Comparison of ENCODE assay signal across 14 cellular contexts in genomic region chrX:1389993-1390285, GRCh38. TPM values are rescaled to one million over a fixed set of nuclear protein-coding genes. Genes with fewer than 3 reads are reported as not detected.
DNase-seq lines count a peak whose midpoint lies in the region; ATAC-seq, FAIRE-seq and TF ChIP-seq lines count a peak whose summit lies in the region.
"Had no signal": no experiment of that assay in that cellular context is flagged by ENCODE, and none has a peak within 500 bp of the region (broad histone marks: within the 10 kb centered on the region; RNA-seq: fewer than 3 reads in every experiment).

No MANE protein-coding gene starts in this region.

- BruUV-seq in MCF 10A (replicated peaks; lab: Mats Ljungman, UMichigan) = no TSS peak
- no TSS peak for BruUV-seq in HepG2 (replicated peaks; lab: Mats Ljungman, UMichigan)

- DNase-seq in MCF 10A (ENCODE audit: unreplicated experiment) (no peak), breast epithelium (ENCODE audit: low spot score in 2 of 2) (no peak), HepG2 (ENCODE audit: low spot score) (no peak), suprapubic skin (ENCODE audit: low spot score in 2 of 2) (no peak), left colon (no peak)
- DNase-seq in activated CD4-positive, alpha-beta memory T cell treated with anti-CD3 and anti-CD28 coated beads for 36 hours = no peak
- no peak for DNase-seq in stimulated activated naive CD4-positive, alpha-beta T cell (lab: John Stamatoyannopoulos, UW)
- DNase-seq: BE2C; NCI-H510A; SHP77 treated with DMSO at 0.1 percent for 48 hours; stimulated activated CD4-positive, alpha-beta T cell treated with anti-CD3 and anti-CD28 coated beads, Interleukin-1b, Interleukin-23, amount 100 ng/mL, for 48 hours had no signal

- H3K27me3 ChIP-seq in breast epithelium (no peaks in the 10 kb centered on the region), HepG2 (ENCODE audit: control insufficient read depth in 1 of 2, insufficient read depth in 2 of 2, low read length in 2 of 2) (no peaks in the 10 kb centered on the region; a peak in 1 of 5 replicates), suprapubic skin (no peaks in the 10 kb centered on the region)
- H3K27me3 ChIP-seq: BE2C, body of pancreas had no signal

- POLR2A ChIA-PET in MCF 10A (lab: Yijun Ruan, JAX) (no interaction called here), HepG2 (lab: Yijun Ruan, JAX) (no interaction called here)
- POLR2A ChIA-PET in activated CD4-positive, alpha-beta memory T cell treated with anti-CD3 and anti-CD28 coated beads for 36 hours (lab: Charles Lee) = no interaction called here

- H3K36me3 Mint-ChIP-seq in MCF 10A (ENCODE audit: insufficient read depth, unreplicated experiment) = peaks cover 85% of the 10 kb centered on the region
- peaks cover 59% of the 10 kb centered on the region for H3K36me3 Mint-ChIP-seq in activated CD4-positive, alpha-beta memory T cell treated with anti-CD3 and anti-CD28 coated beads for 36 hours

- no peak for TF ChIP-seq POLR2A in breast epithelium (IDR thresholded peaks at IDR 0.05)
- TF ChIP-seq POLR2A in HepG2 (IDR thresholded peaks at IDR 0.05; ENCODE audit: insufficient read depth in 1 of 2, low read depth in 2 of 2, low read length in 2 of 2) = no peak
- TF ChIP-seq POLR2A in suprapubic skin (IDR thresholded peaks at IDR 0.05) = no peak

- no peak for FAIRE-seq in HepG2 (lab: Jason Lieb, UNC)

- H3K4me2 ChIP-seq in HepG2 (ENCODE audit: low read depth, low read length) = peak overlapping the region; percentile 100; the same call in 1 of the 2 replicates

- H4K20me1 ChIP-seq in HepG2 (ENCODE audit: insufficient read depth, low read length) = peaks cover 69% of the 10 kb centered on the region

- H2AFZ ChIP-seq in HepG2 (ENCODE audit: low read length) = no peak overlapping the region

- 92% methylated on average over 10 of the region's 10 CpGs for WGBS in HepG2 (ENCODE audit: low lambda C conversion rate)
- 96% methylated on average over 10 of the region's 10 CpGs for WGBS in suprapubic skin

- peaks cover 47% of the 10 kb centered on the region for H3K79me2 ChIP-seq in HepG2 (ENCODE audit: insufficient read depth, low read length)

- peaks cover 14% of the 10 kb centered on the region for H3K4me1 Mint-ChIP-seq in MCF 10A (ENCODE audit: insufficient read depth, unreplicated experiment)
- peaks cover 43% of the 10 kb centered on the region for H3K4me1 Mint-ChIP-seq in activated CD4-positive, alpha-beta memory T cell treated with anti-CD3 and anti-CD28 coated beads for 36 hours (ENCODE audit: low read depth)

- H3K4me3 ChIP-seq in breast epithelium (peak overlapping the region in 1 of 3 donors; percentile 5), HepG2 (replicated peaks in 1 of 3; ENCODE audit: insufficient read depth in 1 of 3, low read depth in 2 of 3, low read length in 3 of 3) (no peak overlapping the region), suprapubic skin (peak overlapping the region; percentile 98)
- H3K4me3 ChIP-seq: body of pancreas had no signal

- no peak overlapping the region for H3K9ac ChIP-seq in HepG2 (ENCODE audit: insufficient read depth, low read depth, low read length)

- peak overlapping the region; percentile 93 for H3K4me3 Mint-ChIP-seq in MCF 10A (ENCODE audit: unreplicated experiment)
- H3K4me3 Mint-ChIP-seq in activated CD4-positive, alpha-beta memory T cell treated with anti-CD3 and anti-CD28 coated beads for 36 hours = peak overlapping the region; percentile 51

- H3K9me3 ChIP-seq in breast epithelium (no peaks in the 10 kb centered on the region), HepG2 (ENCODE audit: low read length) (no peaks in the 10 kb centered on the region), suprapubic skin (no peaks in the 10 kb centered on the region)
- H3K9me3 ChIP-seq: BE2C, body of pancreas had no signal

- no peaks in the 10 kb centered on the region for H3K36me3 ChIP-seq in breast epithelium
- peaks cover 31 to 63% of the 10 kb centered on the region in 2 experiments for H3K36me3 ChIP-seq in HepG2 (replicated peaks in 1 of 2; ENCODE audit: control insufficient read depth in 1 of 2, insufficient read depth in 2 of 2, low read length in 2 of 2)
- H3K36me3 ChIP-seq in suprapubic skin = peaks cover 55% of the 10 kb centered on the region

- H3K27ac ChIP-seq in breast epithelium = no peak overlapping the region
- no peak overlapping the region for H3K27ac ChIP-seq in HepG2 (ENCODE audit: extremely low read length, insufficient read depth, low read length)
- H3K27ac ChIP-seq in suprapubic skin = no peak overlapping the region
- H3K27ac ChIP-seq: body of pancreas had no signal

- no peaks in the 10 kb centered on the region for H3K9me3 Mint-ChIP-seq in MCF 10A (ENCODE audit: unreplicated experiment)
- no peaks in the 10 kb centered on the region for H3K9me3 Mint-ChIP-seq in activated CD4-positive, alpha-beta memory T cell treated with anti-CD3 and anti-CD28 coated beads for 36 hours

- H3K27me3 Mint-ChIP-seq in MCF 10A (ENCODE audit: insufficient read depth, unreplicated experiment) = no peaks in the 10 kb centered on the region
- H3K27me3 Mint-ChIP-seq in activated CD4-positive, alpha-beta memory T cell treated with anti-CD3 and anti-CD28 coated beads for 36 hours = no peaks in the 10 kb centered on the region

- in situ Hi-C loops in HepG2 (cut with HindIII; ENCODE audit: extremely low pct_ligation_motif_present, low pct_unique_long_range_greater_than_20kb) = no loop called here

- H3K4me1 ChIP-seq in breast epithelium (peaks cover 0 to 9% of the 10 kb centered on the region in 2 donors), HepG2 (ENCODE audit: insufficient read depth, low read length) (peaks cover 50% of the 10 kb centered on the region), suprapubic skin (peaks cover 52% of the 10 kb centered on the region)
- H3K4me1 ChIP-seq: BE2C had no signal

- CTCF ChIA-PET in MCF 10A (lab: Yijun Ruan, JAX) (no interaction called here), HepG2 (lab: Yijun Ruan, JAX; ENCODE audit: low intra/inter-chr PET ratio, low total read pairs) (no interaction called here)
- CTCF ChIA-PET in activated CD4-positive, alpha-beta memory T cell treated with anti-CD3 and anti-CD28 coated beads for 36 hours (lab: Charles Lee) = no interaction called here

- intact Hi-C loops in MCF 10A (cut with micrococcal nuclease) = loop anchor here (10.0 kb wide), 1 partner anchor 145 kb away; no protein-coding TSS in a partner anchor
- intact Hi-C loops in breast epithelium (cut with DNase I; ENCODE audit: low total_unique reads) = loop anchor here (5.0 to 10.0 kb wide), 2 partner anchors 62 to 205 kb away; partner anchors contain the start of genes AKAP17A and ASMTL
- intact Hi-C loops in activated CD4-positive, alpha-beta memory T cell treated with anti-CD3 and anti-CD28 coated beads for 36 hours (cut with micrococcal nuclease) = loop anchor here (2.0 to 10.0 kb wide), 5 partner anchors 67 to 1302 kb away; partner anchors contain the start of genes CD99, P2RY8 and PPP2R3B
- intact Hi-C loops in HepG2 (cut with micrococcal nuclease; ENCODE audit: unreplicated experiment) = loop anchor here (5.0 kb wide), 1 partner anchor 62 kb away; the partner anchor contains the start of gene ASMTL
- intact Hi-C loops in left colon (cut with DNase I, micrococcal nuclease) = loop anchor here in 1 of 2 donors (5.0 kb wide), 1 partner anchor 62 kb away; the partner anchor contains the start of gene ASMTL

- no peak for TF ChIP-seq RAD21 in HepG2 (CRISPR knock-in tag; IDR thresholded peaks at IDR 0.05)

- no peak for TF ChIP-seq CTCF in MCF 10A (IDR thresholded peaks at IDR 0.05; ENCODE audit: unreplicated experiment)
- no peak for TF ChIP-seq CTCF in breast epithelium (IDR thresholded peaks at IDR 0.05)
- no peak for TF ChIP-seq CTCF in HepG2 (CRISPR knock-in tag; IDR thresholded peaks at IDR 0.05)
- TF ChIP-seq CTCF in suprapubic skin (IDR thresholded peaks at IDR 0.05) = no peak

- H3K27ac Mint-ChIP-seq in MCF 10A (ENCODE audit: low read depth, unreplicated experiment) = no peak overlapping the region
- H3K27ac Mint-ChIP-seq in activated CD4-positive, alpha-beta memory T cell treated with anti-CD3 and anti-CD28 coated beads for 36 hours = no peak overlapping the region

- ATAC-seq in HepG2 (no peak), HG03196 (IDR thresholded peaks at IDR 0.05; ENCODE audit: unreplicated experiment) (no peak), left colon (no peak)
- ATAC-seq: body of pancreas had no signal

- no peak for TF ChIP-seq EP300 in HepG2 (IDR thresholded peaks at IDR 0.05; ENCODE audit: low read depth in 2 of 2, low read length in 2 of 2)
- no peak for TF ChIP-seq EP300 in HepG2 (CRISPR knock-in tag; IDR thresholded peaks at IDR 0.05; ENCODE audit: borderline replicate concordance)
- TF ChIP-seq EP300 in suprapubic skin (IDR thresholded peaks at IDR 0.05) = no peak

RNA-seq across cellular contexts. Expression of gene SLC25A6, which starts 2.0 kb away (rescaled TPM):
- 319 and 463 TPM in 2 replicates for total RNA-seq in MCF 10A (2022)
- 100 to 1,000 TPM; 306 to 401 (median 351) TPM for total RNA-seq in breast epithelium
- 100 to 1,000 TPM; 399 to 407 TPM for total RNA-seq in activated CD4-positive, alpha-beta memory T cell treated with anti-CD3 and anti-CD28 coated beads for 36 hours
- 138 and 149 TPM in 2 replicates for total RNA-seq in HepG2 (2016; rRNA removed; fragmentation: Illumina TruSeq; extraction: Trizol)
- total RNA-seq in HepG2 (2016; cell fraction: cytosol; rRNA removed; fragmentation: Illumina TruSeq; extraction: Trizol; ENCODE audit: low read depth) = 172 and 192 TPM in 2 replicates
- total RNA-seq in HepG2 (2016; cell fraction: insoluble cytoplasmic fraction; rRNA removed; fragmentation: Illumina TruSeq; extraction: Trizol) = 133 and 147 TPM in 2 replicates
- total RNA-seq in HepG2 (2016; cell fraction: membrane; rRNA removed; fragmentation: Illumina TruSeq; extraction: Trizol) = 398 and 417 TPM in 2 replicates
- total RNA-seq in HepG2 (2016; cell fraction: nucleus; rRNA removed; fragmentation: Illumina TruSeq; extraction: Trizol) = 70.1 and 77.0 TPM in 2 replicates
- 581 and 646 TPM in 2 replicates for polyA plus RNA-seq in HepG2 (2011; rRNA removed)
- 843 and 1,123 TPM in 2 replicates for polyA plus RNA-seq in HepG2 (2011; cell fraction: cytosol; rRNA removed)
- polyA plus RNA-seq in HepG2 (2011; cell fraction: nucleus; rRNA removed) = 370 and 374 TPM in 2 replicates
- 420 and 577 TPM in 2 replicates for polyA plus RNA-seq in HepG2 (2012)
- polyA plus RNA-seq in HepG2 (2016; cell fraction: cytosol; fragmentation: Illumina TruSeq; extraction: Trizol; ENCODE audit: low read depth) = 585 and 646 TPM in 2 replicates
- polyA plus RNA-seq in HepG2 (2016; cell fraction: insoluble cytoplasmic fraction; fragmentation: Illumina TruSeq; extraction: Trizol; ENCODE audit: low read depth) = 347 and 418 TPM in 2 replicates
- polyA plus RNA-seq in HepG2 (2016; cell fraction: membrane; fragmentation: Illumina TruSeq; extraction: Trizol; ENCODE audit: low read depth) = 997 and 1,138 TPM in 2 replicates
- polyA plus RNA-seq in HepG2 (2016; cell fraction: nucleus; fragmentation: Illumina TruSeq; extraction: Trizol; ENCODE audit: insufficient read depth, low read depth) = 257 and 286 TPM in 2 replicates
- polyA minus RNA-seq in HepG2 (2011; rRNA and poly(A)+ RNA removed; ENCODE audit: low replicate concordance) = 353 and 783 TPM in 2 replicates
- 413 and 414 TPM in 2 replicates for polyA minus RNA-seq in HepG2 (2011; cell fraction: cytosol; rRNA and poly(A)+ RNA removed)
- 151 and 162 TPM in 2 replicates for polyA minus RNA-seq in HepG2 (2011; cell fraction: nucleus; rRNA and poly(A)+ RNA removed)
- 100 to 1,000 TPM; 250 to 408 (median 336) TPM for total RNA-seq in suprapubic skin
- 100 to 1,000 TPM; 452 to 482 TPM for total RNA-seq in left colon

RNA-seq across cellular contexts. Expression of gene IL3RA, which starts 53.4 kb away (rescaled TPM):
- total RNA-seq in MCF 10A (2022) = not detected in 2 replicates
- total RNA-seq in breast epithelium = 1 to 10 TPM; 2.9 to 7.5 (median 7.4) TPM
- 1 to 10 TPM; 1.2 to 1.4 TPM for total RNA-seq in activated CD4-positive, alpha-beta memory T cell treated with anti-CD3 and anti-CD28 coated beads for 36 hours
- not detected in 2 replicates for total RNA-seq in HepG2 (2016; rRNA removed; fragmentation: Illumina TruSeq; extraction: Trizol)
- total RNA-seq in HepG2 (2016; cell fraction: cytosol; rRNA removed; fragmentation: Illumina TruSeq; extraction: Trizol; ENCODE audit: low read depth) = not detected in 2 replicates
- not detected in 2 replicates for total RNA-seq in HepG2 (2016; cell fraction: insoluble cytoplasmic fraction; rRNA removed; fragmentation: Illumina TruSeq; extraction: Trizol)
- not detected in 2 replicates for total RNA-seq in HepG2 (2016; cell fraction: membrane; rRNA removed; fragmentation: Illumina TruSeq; extraction: Trizol)
- not detected in 2 replicates for total RNA-seq in HepG2 (2016; cell fraction: nucleus; rRNA removed; fragmentation: Illumina TruSeq; extraction: Trizol)
- polyA plus RNA-seq in HepG2 (2011; rRNA removed) = not detected in 2 replicates
- not detected in 2 replicates for polyA plus RNA-seq in HepG2 (2011; cell fraction: cytosol; rRNA removed)
- not detected in 2 replicates for polyA plus RNA-seq in HepG2 (2011; cell fraction: nucleus; rRNA removed)
- polyA plus RNA-seq in HepG2 (2012) = 0.11 and 0.40 TPM in 2 replicates
- polyA plus RNA-seq in HepG2 (2016; cell fraction: cytosol; fragmentation: Illumina TruSeq; extraction: Trizol; ENCODE audit: low read depth) = not detected in 2 replicates
- polyA plus RNA-seq in HepG2 (2016; cell fraction: insoluble cytoplasmic fraction; fragmentation: Illumina TruSeq; extraction: Trizol; ENCODE audit: low read depth) = not detected in 2 replicates
- polyA plus RNA-seq in HepG2 (2016; cell fraction: membrane; fragmentation: Illumina TruSeq; extraction: Trizol; ENCODE audit: low read depth) = not detected in 2 replicates
- polyA plus RNA-seq in HepG2 (2016; cell fraction: nucleus; fragmentation: Illumina TruSeq; extraction: Trizol; ENCODE audit: insufficient read depth, low read depth) = not detected in 2 replicates
- 0.52 TPM in 1 of 2 replicates, not detected in the other for polyA minus RNA-seq in HepG2 (2011; rRNA and poly(A)+ RNA removed; ENCODE audit: low replicate concordance)
- not detected in 2 replicates for polyA minus RNA-seq in HepG2 (2011; cell fraction: cytosol; rRNA and poly(A)+ RNA removed)
- not detected in 2 replicates for polyA minus RNA-seq in HepG2 (2011; cell fraction: nucleus; rRNA and poly(A)+ RNA removed)
- 1 to 10 TPM; 2.2 to 9.0 (median 3.4) TPM for total RNA-seq in suprapubic skin
- 1 to 10 TPM; 3.9 to 9.4 TPM for total RNA-seq in left colon
- polyA plus RNA-seq: neural cell had no signal
